Comparison of ENCODE assay signal across 28 cellular contexts in genomic region chr13:113579686-113580085, GRCh38.
"Had no signal": no experiment of that assay in that cellular context is flagged by ENCODE, and none has a peak within 500 bp of the region (broad histone marks: within the 10 kb centered on the region; RNA-seq: fewer than 3 reads in every experiment).

No MANE protein-coding gene starts in this region.

- H3K27ac Mint-ChIP-seq: activated naive CD4-positive, alpha-beta T cell treated with anti-CD3 and anti-CD28 coated beads for 36 hours; activated naive CD8-positive, alpha-beta T cell treated with anti-CD3 and anti-CD28 coated beads for 36 hours; activated T-cell treated with anti-CD3 and anti-CD28 coated beads, Interleukin-2, amount 50 U/mL, for 72 hours; brain; natural killer cell treated with Interleukin-12 subunit alpha and Interleukin-12 subunit beta and Interleukin-15 and Interleukin-18, amount 100 ng/mL, for 72 hours; progenitor cell of endocrine pancreas had no signal

- H3K36me3 ChIP-seq: adrenal gland, cardiac muscle cell, gastroesophageal sphincter, right lobe of liver, thoracic aorta, upper lobe of left lung had no signal

- H3K27me3 Mint-ChIP-seq: progenitor cell of endocrine pancreas had no signal

- DNase-seq: activated CD4-positive, alpha-beta T cell treated with anti-CD3 and anti-CD28 coated beads for 48 hours; activated CD4-positive, alpha-beta T cell treated with anti-CD3 and anti-CD28 coated beads, Interleukin-2, amount 50 U/mL, for 48 hours; activated naive CD4-positive, alpha-beta T cell treated with anti-CD3 and anti-CD28 coated beads for 36 hours; activated naive CD8-positive, alpha-beta T cell treated with anti-CD3 and anti-CD28 coated beads for 36 hours; activated T-cell treated with anti-CD3 and anti-CD28 coated beads, Interleukin-2, amount 50 U/mL, for 72 hours; aorta; effector memory CD4-positive, alpha-beta T cell; erythroblast; mesendoderm; stimulated activated CD4-positive, alpha-beta T cell treated with anti-CD3 and anti-CD28 coated beads, Interleukin-12 subunit alpha, Interleukin-12 subunit beta, amount 100 ng/mL, for 4 hours; stimulated activated CD4-positive, alpha-beta T cell treated with anti-CD3 and anti-CD28 coated beads, Interleukin-4, amount 100 ng/mL, for 1 hour; stimulated activated naive CD8-positive, alpha-beta T cell treated with anti-CD3 and anti-CD28 coated beads, Interleukin-15, Interleukin-2, amounts not matched to agents 100 U/mL and 50 U/mL, for 24 hours; upper lobe of left lung had no signal

- H3K4me1 ChIP-seq: adrenal gland, right lobe of liver had no signal

- H3K27ac ChIP-seq: adrenal gland, cardiac muscle cell, coronary artery, dorsolateral prefrontal cortex, gastroesophageal sphincter, hepatocyte, right lobe of liver, thoracic aorta, upper lobe of left lung, VCaP had no signal

- ATAC-seq: activated CD4-positive, CD25-positive, alpha-beta regulatory T cell treated with anti-CD3 and anti-CD28 coated beads, Interleukin-2, amount 50 U/mL, for 24 hours; activated T-cell treated with anti-CD3 and anti-CD28 coated beads, Interleukin-2, amount 50 U/mL, for 72 hours; gastroesophageal sphincter; mucosa of descending colon; natural killer cell treated with Interleukin-12 subunit alpha and Interleukin-12 subunit beta and Interleukin-15 and Interleukin-18, amount 100 ng/mL, for 72 hours; right lobe of liver; stimulated activated naive CD8-positive, alpha-beta T cell treated with anti-CD3 and anti-CD28 coated beads, Interleukin-15, Interleukin-2, amounts not matched to agents 100 U/mL and 50 U/mL, for 24 hours had no signal

- H3K4me1 Mint-ChIP-seq: activated naive CD8-positive, alpha-beta T cell treated with anti-CD3 and anti-CD28 coated beads for 36 hours; brain had no signal

- H3K4me3 Mint-ChIP-seq: activated naive CD4-positive, alpha-beta T cell treated with anti-CD3 and anti-CD28 coated beads for 36 hours; activated naive CD8-positive, alpha-beta T cell treated with anti-CD3 and anti-CD28 coated beads for 36 hours; activated T-cell treated with anti-CD3 and anti-CD28 coated beads, Interleukin-2, amount 50 U/mL, for 72 hours; brain; natural killer cell treated with Interleukin-12 subunit alpha and Interleukin-12 subunit beta and Interleukin-15 and Interleukin-18, amount 100 ng/mL, for 72 hours had no signal

- H3K4me3 ChIP-seq: adrenal gland, cardiac muscle cell, coronary artery, dorsolateral prefrontal cortex, gastroesophageal sphincter, hepatocyte, lung, mucosa of descending colon, right lobe of liver, thoracic aorta, upper lobe of left lung had no signal

- H3K27me3 ChIP-seq: adrenal gland, dorsolateral prefrontal cortex, gastroesophageal sphincter, hepatocyte, right lobe of liver, upper lobe of left lung had no signal
